Comparison of ENCODE assay signal across 1 cellular context in genomic region chr16:15971435-15971805, GRCh38.
A peak's percentile ranks its signal among the peaks of the same experiment; 100 is the strongest.
TF ChIP-seq lines count a peak whose summit lies in the region.

No MANE protein-coding gene starts in this region.

TF ChIP-seq in H1, 55 proteins besides CTCF, POLR2A, EP300 and RAD21:
- TF ChIP-seq ASH2L (IDR thresholded peaks at IDR 0.05; ENCODE audit: low read length) (peak; percentile 67), SP1 (IDR thresholded peaks at IDR 0.05; ENCODE audit: low read depth, low read length) (0 out of 2 replicates have a peak, but pooled peaks have one; percentile 5), SIN3A (conservative IDR thresholded peaks at IDR 0.05 in 1 of 2, IDR thresholded peaks at IDR 0.05 in 1 of 2; ENCODE audit: low read depth in 1 of 2, low read length in 2 of 2) (no peak; a peak in 1 of 4 replicates)
